ENCODE assay signal across 23 cellular contexts in genomic region chr7:43467406-43467805, GRCh38.
DNase-seq lines count a peak whose midpoint lies in the region; ATAC-seq, FAIRE-seq and TF ChIP-seq lines count a peak whose summit lies in the region.
"Had no signal": no experiment of that assay in that cellular context is flagged by ENCODE, and none has a peak within 500 bp of the region (broad histone marks: within the 10 kb centered on the region; RNA-seq: fewer than 3 reads in every experiment).

No MANE protein-coding gene starts in this region.

- H3K9me3 Mint-ChIP-seq in CD8-positive, alpha-beta memory T cell: no peaks in the 10 kb centered on the region
- H3K9me3 Mint-ChIP-seq: central memory CD8-positive, alpha-beta T cell; nephron progenitor cell had no signal

- no peak for FAIRE-seq in HepG2 (lab: Jason Lieb, UNC)

- TF ChIP-seq POLR2A in HepG2 (IDR thresholded peaks at IDR 0.05; ENCODE audit: insufficient read depth in 1 of 2, low read depth in 2 of 2, low read length in 2 of 2) (no peak), right lobe of liver (IDR thresholded peaks at IDR 0.05) (no peak)

- no peak for TF ChIP-seq RAD21 in HepG2 (CRISPR knock-in tag; IDR thresholded peaks at IDR 0.05)

- H3K9me2 ChIP-seq in Karpas-422 (replicated peaks; ENCODE audit: insufficient read depth, low read length): no peaks in the 10 kb centered on the region

- peak overlapping the region in 1 of 3 experiments; percentile 41; a peak in 2 of 6 replicates for H3K4me3 ChIP-seq in HepG2 (replicated peaks in 1 of 3; ENCODE audit: insufficient read depth in 1 of 3, low read depth in 2 of 3, low read length in 3 of 3)
- H3K4me3 ChIP-seq in right lobe of liver: no peak overlapping the region
- no peak overlapping the region for H3K4me3 ChIP-seq in fibroblast of mammary gland (ENCODE audit: control insufficient read depth, low read depth, low read length)
- H3K4me3 ChIP-seq in Karpas-422 (ENCODE audit: low read length): no peak overlapping the region
- H3K4me3 ChIP-seq in CD8-positive, alpha-beta memory T cell (ENCODE audit: low read length): no peak overlapping the region
- H3K4me3 ChIP-seq: hepatocyte, psoas muscle, SJSA1, smooth muscle cell, thoracic aorta had no signal

- BruUV-seq in HepG2 (replicated peaks; lab: Mats Ljungman, UMichigan): no TSS peak

- H4K20me1 ChIP-seq in HepG2 (ENCODE audit: insufficient read depth, low read length): no peaks in the 10 kb centered on the region
- no peaks in the 10 kb centered on the region for H4K20me1 ChIP-seq in Karpas-422 (ENCODE audit: insufficient read depth, low read depth, low read length)

- no peaks in the 10 kb centered on the region for H3K4me1 Mint-ChIP-seq in CD8-positive, alpha-beta memory T cell

- peaks cover 58% of the 10 kb centered on the region for H3K4me1 ChIP-seq in HepG2 (ENCODE audit: insufficient read depth, low read length)
- H3K4me1 ChIP-seq in right lobe of liver: peaks cover 0 to 18% (median 7%) of the 10 kb centered on the region in 4 donors
- H3K4me1 ChIP-seq in Karpas-422 (ENCODE audit: low read length): no peaks in the 10 kb centered on the region
- H3K4me1 ChIP-seq in CD8-positive, alpha-beta memory T cell (ENCODE audit: insufficient read depth, low read length): no peaks in the 10 kb centered on the region
- H3K4me1 ChIP-seq: SJSA1 had no signal

- no peaks in the 10 kb centered on the region for H3K36me3 Mint-ChIP-seq in CD8-positive, alpha-beta memory T cell

- H3K4me2 ChIP-seq in HepG2 (ENCODE audit: low read depth, low read length): peak overlapping the region; percentile 57
- no peak overlapping the region for H3K4me2 ChIP-seq in Karpas-422 (ENCODE audit: low read depth, low read length, poor library complexity, severe bottlenecking)
- H3K4me2 ChIP-seq: hepatocyte, smooth muscle cell had no signal

- no peak for TF ChIP-seq EP300 in HepG2 (IDR thresholded peaks at IDR 0.05; ENCODE audit: low read depth in 2 of 2, low read length in 2 of 2)
- TF ChIP-seq EP300 in HepG2 (CRISPR knock-in tag; IDR thresholded peaks at IDR 0.05; ENCODE audit: borderline replicate concordance): no peak

- H2AFZ ChIP-seq in HepG2 (ENCODE audit: low read length) (no peak overlapping the region), Karpas-422 (ENCODE audit: low read length) (no peak overlapping the region)
- H2AFZ ChIP-seq: hepatocyte had no signal

- H3K79me2 ChIP-seq in HepG2 (ENCODE audit: insufficient read depth, low read length): no peaks in the 10 kb centered on the region
- no peaks in the 10 kb centered on the region for H3K79me2 ChIP-seq in Karpas-422 (ENCODE audit: low read length)
- H3K79me2 ChIP-seq: hepatocyte had no signal

- H3K36me3 ChIP-seq in HepG2 (replicated peaks in 1 of 2; ENCODE audit: control insufficient read depth in 1 of 2, insufficient read depth in 2 of 2, low read length in 2 of 2): no peaks in the 10 kb centered on the region
- H3K36me3 ChIP-seq in right lobe of liver: no peaks in the 10 kb centered on the region
- no peaks in the 10 kb centered on the region for H3K36me3 ChIP-seq in Karpas-422 (ENCODE audit: insufficient read depth, low read length)
- no peaks in the 10 kb centered on the region for H3K36me3 ChIP-seq in CD8-positive, alpha-beta memory T cell (ENCODE audit: insufficient read depth, low read length)
- H3K36me3 ChIP-seq: SJSA1, thoracic aorta had no signal

- peak; percentile 49 for ATAC-seq in HepG2
- no peak for ATAC-seq in right lobe of liver
- ATAC-seq in SK-N-SH treated with all-trans-retinoic acid at 6 μM for 48 hours: peak; percentile 36
- ATAC-seq: psoas muscle had no signal

- no peak for TF ChIP-seq CTCF in HepG2 (CRISPR knock-in tag; IDR thresholded peaks at IDR 0.05)
- TF ChIP-seq CTCF in right lobe of liver (IDR thresholded peaks at IDR 0.05): no peak
- no peak for TF ChIP-seq CTCF in fibroblast of mammary gland (conservative IDR thresholded peaks at IDR 0.05; ENCODE audit: control insufficient read depth, insufficient read depth, low read depth, low read length)

- 27% methylated on average over 5 of the region's 5 CpGs for WGBS in HepG2 (ENCODE audit: low lambda C conversion rate)
- 92% methylated on average over 4 of the region's 5 CpGs for WGBS in right lobe of liver (ENCODE audit: insufficient coverage, low coverage, low lambda C conversion rate, missing lambda C conversion rate)

- POLR2A ChIA-PET in HepG2 (lab: Yijun Ruan, JAX): no interaction called here
- POLR2A ChIA-PET in CD8-positive, alpha-beta memory T cell (lab: Charles Lee): no interaction called here

- intact Hi-C loops in HepG2 (cut with micrococcal nuclease; ENCODE audit: unreplicated experiment): no loop called here
- intact Hi-C loops in right lobe of liver (cut with DNase I): no loop called here

- H3K9ac ChIP-seq in HepG2 (ENCODE audit: insufficient read depth, low read depth, low read length): no peak overlapping the region
- H3K9ac ChIP-seq in Karpas-422 (ENCODE audit: low read length): no peak overlapping the region

- H3K27me3 Mint-ChIP-seq in CD8-positive, alpha-beta memory T cell: peaks cover 7 to 38% of the 10 kb centered on the region in 2 donors

- DNase-seq in HepG2 (ENCODE audit: low spot score) (no peak), right lobe of liver (no peak), fibroblast of mammary gland (ENCODE audit: low read depth) (peak; percentile 96), mesenteric fat pad (ENCODE audit: low spot score) (no peak), ecto neural progenitor cell (ENCODE audit: low spot score) (no peak), Karpas-422 (no peak)
- no peak for DNase-seq in CD8-positive, alpha-beta memory T cell
- DNase-seq: 8988T; DMS153; effector memory CD4-positive, alpha-beta T cell; mesendoderm; NCI-H2081; NCI-H524; nephron progenitor cell; psoas muscle; stimulated activated CD4-positive, alpha-beta T cell treated with anti-CD3 and anti-CD28 coated beads, Interleukin-4, amount 100 ng/mL, for 24 hours had no signal

- CTCF ChIA-PET in HepG2 (lab: Yijun Ruan, JAX; ENCODE audit: low intra/inter-chr PET ratio, low total read pairs): no interaction called here
- CTCF ChIA-PET in CD8-positive, alpha-beta memory T cell (lab: Charles Lee): no interaction called here

- H3K27me3 ChIP-seq in HepG2 (ENCODE audit: control insufficient read depth in 1 of 2, insufficient read depth in 2 of 2, low read length in 2 of 2) (peaks cover 0 to 23% of the 10 kb centered on the region in 2 experiments; a peak in 4 of 5 replicates), right lobe of liver (no peaks in the 10 kb centered on the region), Karpas-422 (ENCODE audit: low read length) (no peaks in the 10 kb centered on the region)
- no peaks in the 10 kb centered on the region for H3K27me3 ChIP-seq in CD8-positive, alpha-beta memory T cell (ENCODE audit: insufficient read depth, low read length, poor library complexity, severe bottlenecking)
- H3K27me3 ChIP-seq: hepatocyte, SJSA1 had no signal

- H3K27ac ChIP-seq in HepG2 (ENCODE audit: extremely low read length, insufficient read depth, low read length) (no peak overlapping the region), right lobe of liver (no peak overlapping the region), Karpas-422 (ENCODE audit: low read length) (no peak overlapping the region)
- no peak overlapping the region for H3K27ac ChIP-seq in CD8-positive, alpha-beta memory T cell (ENCODE audit: low read depth, low read length)
- H3K27ac ChIP-seq: C4-2B, hepatocyte, psoas muscle, SJSA1, thoracic aorta had no signal

- H3K27ac Mint-ChIP-seq in CD8-positive, alpha-beta memory T cell: no peak overlapping the region
- H3K27ac Mint-ChIP-seq: nephron progenitor cell had no signal

- H3K9me3 ChIP-seq in HepG2 (ENCODE audit: low read length): no peaks in the 10 kb centered on the region
- H3K9me3 ChIP-seq in right lobe of liver: no peaks in the 10 kb centered on the region
- H3K9me3 ChIP-seq in Karpas-422 (ENCODE audit: low read length): no peaks in the 10 kb centered on the region
- no peaks in the 10 kb centered on the region for H3K9me3 ChIP-seq in CD8-positive, alpha-beta memory T cell (ENCODE audit: low read length)
- H3K9me3 ChIP-seq: psoas muscle, SJSA1, thoracic aorta had no signal

- in situ Hi-C loops in HepG2 (cut with HindIII; ENCODE audit: extremely low pct_ligation_motif_present, low pct_unique_long_range_greater_than_20kb): loop anchor here (25.0 kb wide), 2 partner anchors 245 to 370 kb away; no protein-coding TSS in a partner anchor

- no peak overlapping the region for H3K4me3 Mint-ChIP-seq in CD8-positive, alpha-beta memory T cell
- H3K4me3 Mint-ChIP-seq: central memory CD8-positive, alpha-beta T cell; nephron progenitor cell had no signal

TF ChIP-seq in HepG2, 621 proteins besides CTCF, POLR2A, EP300 and RAD21 (continues in another document):
- no peak for TF ChIP-seq FUBP1 (CRISPR knock-in tag; IDR thresholded peaks at IDR 0.05; ENCODE audit: borderline replicate concordance)
- TF ChIP-seq ZNF614 (CRISPR knock-in tag; IDR thresholded peaks at IDR 0.05; ENCODE audit: borderline replicate concordance): no peak

TF ChIP-seq in SK-N-SH treated with all-trans-retinoic acid at 6 μM for 48 hours, 23 proteins besides CTCF, POLR2A, EP300 and RAD21:
- no peak for TF ChIP-seq ZNF565 (CRISPR knock-in tag; conservative IDR thresholded peaks at IDR 0.05; ENCODE audit: low read depth)
- no peak for TF ChIP-seq ZNF70 (CRISPR knock-in tag; IDR thresholded peaks at IDR 0.05)
- TF ChIP-seq CREB5 (CRISPR knock-in tag; IDR thresholded peaks at IDR 0.05; ENCODE audit: low read depth): no peak
- no peak for TF ChIP-seq RARB (CRISPR knock-in tag; IDR thresholded peaks at IDR 0.05)
TF ChIP-seq in SK-N-SH treated with all-trans-retinoic acid at 6 μM for 48 hours: peak in this region for 0.

Comparison
In these comparisons a context has a peak if more than half of its experiments do, and no peak if none do; other contexts are left out.
1. ATAC-seq: peak in HepG2 (single experiment) and SK-N-SH treated with all-trans-retinoic acid at 6 μM for 48 hours (single experiment); none in right lobe of liver (0 of 4).